Comparison of ENCODE assay signal across 1 cellular context in genomic region chr22:39176067-39176621, GRCh38.
TF ChIP-seq lines count a peak whose summit lies in the region.

No MANE protein-coding gene starts in this region.

TF ChIP-seq in HepG2, 621 proteins besides CTCF, POLR2A, EP300 and RAD21 (continued from another document):
- TF ChIP-seq RNF219 (CRISPR knock-in tag; IDR thresholded peaks at IDR 0.05) = no peak
- TF ChIP-seq ZNF10 (CRISPR knock-in tag; IDR thresholded peaks at IDR 0.05; ENCODE audit: borderline replicate concordance, low read depth) = no peak
- TF ChIP-seq HNRNPH1 (optimal IDR thresholded peaks at IDR 0.05; ENCODE audit: low read depth, low read length) = no peak
- TF ChIP-seq ZNF354B (CRISPR knock-in tag; IDR thresholded peaks at IDR 0.05) = no peak
- no peak for TF ChIP-seq NR2F2 (IDR thresholded peaks at IDR 0.05; ENCODE audit: borderline replicate concordance, low read depth)
- no peak for TF ChIP-seq ZNF569 (CRISPR knock-in tag; IDR thresholded peaks at IDR 0.05; ENCODE audit: borderline replicate concordance)
- no peak for TF ChIP-seq ZNF282 (IDR thresholded peaks at IDR 0.05; ENCODE audit: partially characterized antibody)
- no peak for TF ChIP-seq KLF16 (CRISPR knock-in tag; IDR thresholded peaks at IDR 0.05)
- TF ChIP-seq ZFP37 (CRISPR knock-in tag; IDR thresholded peaks at IDR 0.05; ENCODE audit: borderline replicate concordance) = no peak
- peak; percentile 28; the same call in 1 of the 2 replicates for TF ChIP-seq IRF2 (CRISPR knock-in tag; IDR thresholded peaks at IDR 0.05)
- peak; percentile 14 for TF ChIP-seq HNRNPK (IDR thresholded peaks at IDR 0.05; ENCODE audit: low read depth, low read length, poor library complexity, severe bottlenecking)
- no peak for TF ChIP-seq MIXL1 (CRISPR knock-in tag; IDR thresholded peaks at IDR 0.05)
- no peak for TF ChIP-seq ZNF225 (CRISPR knock-in tag; IDR thresholded peaks at IDR 0.05)
- TF ChIP-seq GATAD1 (CRISPR knock-in tag; IDR thresholded peaks at IDR 0.05) = no peak
- TF ChIP-seq MAZ (IDR thresholded peaks at IDR 0.05; ENCODE audit: borderline replicate concordance, low read depth, low read length) = peak; percentile 67; the same call in 1 of the 2 replicates
- peak; percentile 51; the same call in 1 of the 2 replicates for TF ChIP-seq MAZ (CRISPR knock-in tag; IDR thresholded peaks at IDR 0.05; ENCODE audit: low read depth)
- no peak; the same call in 1 of the 2 replicates for TF ChIP-seq ZNF772 (CRISPR knock-in tag; IDR thresholded peaks at IDR 0.05)
- TF ChIP-seq PCBP1 (IDR thresholded peaks at IDR 0.05; ENCODE audit: borderline replicate concordance, low read depth, low read length) = no peak
- TF ChIP-seq ZNF556 (CRISPR knock-in tag; IDR thresholded peaks at IDR 0.05; ENCODE audit: borderline replicate concordance) = no peak
- no peak for TF ChIP-seq ZNF33A (CRISPR knock-in tag; IDR thresholded peaks at IDR 0.05; ENCODE audit: borderline replicate concordance)
- no peak for TF ChIP-seq IRF1 (CRISPR knock-in tag; IDR thresholded peaks at IDR 0.05; ENCODE audit: low read depth)
- peak; percentile 45; the same call in 1 of the 2 replicates for TF ChIP-seq NRL (CRISPR knock-in tag; IDR thresholded peaks at IDR 0.05; ENCODE audit: borderline replicate concordance)
- TF ChIP-seq EHMT2 (IDR thresholded peaks at IDR 0.05; ENCODE audit: borderline replicate concordance, low read depth, low read length) = no peak
- TF ChIP-seq ZKSCAN1 (IDR thresholded peaks at IDR 0.05; ENCODE audit: low read length) = peak; percentile 98
- TF ChIP-seq NCOR1 (IDR thresholded peaks at IDR 0.05; ENCODE audit: borderline replicate concordance, low read length) = no peak
- no peak for TF ChIP-seq ZNF781 (CRISPR knock-in tag; IDR thresholded peaks at IDR 0.05; ENCODE audit: borderline replicate concordance, not compliant biosample characterization)
- peak; percentile 53; the same call in 1 of the 2 replicates for TF ChIP-seq RXRA (CRISPR knock-in tag; IDR thresholded peaks at IDR 0.05)
- no peak for TF ChIP-seq HINFP (CRISPR knock-in tag; IDR thresholded peaks at IDR 0.05; ENCODE audit: low read depth)
- no peak for TF ChIP-seq E2F2 (CRISPR knock-in tag; IDR thresholded peaks at IDR 0.05; ENCODE audit: borderline replicate concordance)
- TF ChIP-seq HMGXB3 (CRISPR knock-in tag; IDR thresholded peaks at IDR 0.05; ENCODE audit: borderline replicate concordance) = no peak
- no peak for TF ChIP-seq PRMT3 (CRISPR knock-in tag; IDR thresholded peaks at IDR 0.05; ENCODE audit: borderline replicate concordance, low read depth)
- peak; percentile 81 for TF ChIP-seq SALL1 (CRISPR knock-in tag; IDR thresholded peaks at IDR 0.05)
- TF ChIP-seq SMAD3 (CRISPR knock-in tag; IDR thresholded peaks at IDR 0.05) = no peak
- TF ChIP-seq ZNF547 (CRISPR knock-in tag; IDR thresholded peaks at IDR 0.05) = no peak
- no peak for TF ChIP-seq ZSCAN30 (CRISPR knock-in tag; IDR thresholded peaks at IDR 0.05)
- TF ChIP-seq THRA (CRISPR knock-in tag; IDR thresholded peaks at IDR 0.05; ENCODE audit: borderline replicate concordance) = no peak
- no peak for TF ChIP-seq KMT2B (CRISPR knock-in tag; IDR thresholded peaks at IDR 0.05)
- TF ChIP-seq ZBTB21 (CRISPR knock-in tag; IDR thresholded peaks at IDR 0.05) = no peak
- peak; percentile 15; the same call in 1 of the 2 replicates for TF ChIP-seq MAX (IDR thresholded peaks at IDR 0.05)
- TF ChIP-seq DBP (CRISPR knock-in tag; IDR thresholded peaks at IDR 0.05; ENCODE audit: not compliant biosample characterization) = no peak
- TF ChIP-seq CSRNP1 (CRISPR knock-in tag; IDR thresholded peaks at IDR 0.05) = no peak
- no peak for TF ChIP-seq KDM5B (CRISPR knock-in tag; IDR thresholded peaks at IDR 0.05; ENCODE audit: borderline replicate concordance)
- no peak for TF ChIP-seq ZNF160 (CRISPR knock-in tag; IDR thresholded peaks at IDR 0.05)
- TF ChIP-seq ZNF101 (CRISPR knock-in tag; IDR thresholded peaks at IDR 0.05; ENCODE audit: borderline replicate concordance, low read depth) = no peak
- peak; percentile 70; the same call in 1 of the 2 replicates for TF ChIP-seq HIC2 (CRISPR knock-in tag; IDR thresholded peaks at IDR 0.05; ENCODE audit: low read depth)
- TF ChIP-seq ZNF17 (CRISPR knock-in tag; IDR thresholded peaks at IDR 0.05) = no peak
- TF ChIP-seq FOXP1 (IDR thresholded peaks at IDR 0.05) = no peak
- peak; percentile 41 for TF ChIP-seq FOXP1 (CRISPR knock-in tag; IDR thresholded peaks at IDR 0.05)
- no peak for TF ChIP-seq ZUFSP (CRISPR knock-in tag; IDR thresholded peaks at IDR 0.05; ENCODE audit: borderline replicate concordance)
TF ChIP-seq in HepG2: peak in this region for 105.
